1 cellular context compared by ENCODE assay signal in the genomic region with DNA sequence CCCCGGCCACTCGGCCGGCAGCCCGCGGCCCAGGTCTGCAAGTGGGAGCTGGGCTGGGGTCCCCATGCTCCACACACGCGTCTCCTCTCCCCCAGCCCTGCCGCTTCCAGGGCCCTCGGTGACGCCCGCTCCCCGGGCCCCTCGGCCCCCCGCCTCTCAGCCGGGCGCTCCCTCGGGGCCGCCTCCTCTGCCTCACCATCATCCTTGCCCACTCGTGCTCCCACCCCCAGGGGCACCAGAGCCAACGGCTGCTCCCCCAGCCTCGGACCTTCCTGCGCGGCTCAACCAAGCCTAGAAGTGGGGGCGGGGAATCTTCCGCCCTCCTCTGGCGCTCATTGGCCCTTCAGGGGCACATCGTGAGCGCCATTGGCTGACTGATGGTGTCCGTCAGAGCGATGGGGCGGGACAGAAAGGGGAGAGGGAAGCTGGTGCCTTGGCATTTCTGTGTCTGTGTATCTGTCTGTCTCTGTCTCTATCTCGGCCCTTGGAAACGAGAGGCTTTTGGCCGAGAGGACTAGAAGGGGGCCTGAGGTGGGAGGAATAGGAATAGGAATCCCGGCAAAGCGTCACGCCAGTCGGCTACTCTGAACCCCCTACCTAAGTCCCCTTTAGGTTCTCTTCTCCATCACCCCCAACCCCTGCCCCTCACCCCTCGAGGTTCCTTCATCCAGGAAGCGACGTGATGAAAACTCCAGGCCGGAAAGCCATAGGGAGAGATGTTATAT.
TF ChIP-seq lines count a peak whose summit lies in the region.

No MANE protein-coding gene starts in this region.

TF ChIP-seq in HepG2, 621 proteins besides CTCF, POLR2A, EP300 and RAD21 (continued from another document):
- TF ChIP-seq, protein P1, sequence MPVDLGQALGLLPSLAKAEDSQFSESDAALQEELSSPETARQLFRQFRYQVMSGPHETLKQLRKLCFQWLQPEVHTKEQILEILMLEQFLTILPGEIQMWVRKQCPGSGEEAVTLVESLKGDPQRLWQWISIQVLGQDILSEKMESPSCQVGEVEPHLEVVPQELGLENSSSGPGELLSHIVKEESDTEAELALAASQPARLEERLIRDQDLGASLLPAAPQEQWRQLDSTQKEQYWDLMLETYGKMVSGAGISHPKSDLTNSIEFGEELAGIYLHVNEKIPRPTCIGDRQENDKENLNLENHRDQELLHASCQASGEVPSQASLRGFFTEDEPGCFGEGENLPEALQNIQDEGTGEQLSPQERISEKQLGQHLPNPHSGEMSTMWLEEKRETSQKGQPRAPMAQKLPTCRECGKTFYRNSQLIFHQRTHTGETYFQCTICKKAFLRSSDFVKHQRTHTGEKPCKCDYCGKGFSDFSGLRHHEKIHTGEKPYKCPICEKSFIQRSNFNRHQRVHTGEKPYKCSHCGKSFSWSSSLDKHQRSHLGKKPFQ (CRISPR knock-in tag; IDR thresholded peaks at IDR 0.05; ENCODE audit: insufficient replicate concordance) = no peak
- no peak for TF ChIP-seq SIX4 (CRISPR knock-in tag; IDR thresholded peaks at IDR 0.05)
- TF ChIP-seq ZNF772 (CRISPR knock-in tag; IDR thresholded peaks at IDR 0.05) = peak; percentile 50; the same call in 1 of the 2 replicates
- no peak for TF ChIP-seq ZNF329 (CRISPR knock-in tag; IDR thresholded peaks at IDR 0.05; ENCODE audit: low read depth)
- TF ChIP-seq HOXA7 (CRISPR knock-in tag; IDR thresholded peaks at IDR 0.05) = no peak
- TF ChIP-seq GPBP1L1 (CRISPR knock-in tag; IDR thresholded peaks at IDR 0.05) = no peak
- no peak for TF ChIP-seq ZNF382 (CRISPR knock-in tag; IDR thresholded peaks at IDR 0.05; ENCODE audit: borderline replicate concordance)
- 0 out of 2 replicates have a peak, but pooled peaks have one; percentile 33 for TF ChIP-seq MIER2 (CRISPR knock-in tag; IDR thresholded peaks at IDR 0.05)
- TF ChIP-seq ARID5B (CRISPR knock-in tag; IDR thresholded peaks at IDR 0.05) = peak; percentile 64
- TF ChIP-seq ZNF207 (IDR thresholded peaks at IDR 0.05; ENCODE audit: borderline replicate concordance) = no peak
- TF ChIP-seq AKAP8 (CRISPR knock-in tag; IDR thresholded peaks at IDR 0.05) = no peak
- no peak for TF ChIP-seq RBM22 (optimal IDR thresholded peaks at IDR 0.05; ENCODE audit: low read length)
- no peak for TF ChIP-seq CENPX (CRISPR knock-in tag; IDR thresholded peaks at IDR 0.05)
- TF ChIP-seq HDAC2 (CRISPR knock-in tag; IDR thresholded peaks at IDR 0.05) = peak; percentile 71; the same call in 1 of the 2 replicates
- TF ChIP-seq ZNF547 (CRISPR knock-in tag; IDR thresholded peaks at IDR 0.05) = peak; percentile 78
- peak; percentile 45; the same call in 1 of the 2 replicates for TF ChIP-seq SIX1 (CRISPR knock-in tag; IDR thresholded peaks at IDR 0.05; ENCODE audit: borderline replicate concordance)
- no peak for TF ChIP-seq GTF3A (CRISPR knock-in tag; conservative IDR thresholded peaks at IDR 0.05)
- TF ChIP-seq, protein P2, sequence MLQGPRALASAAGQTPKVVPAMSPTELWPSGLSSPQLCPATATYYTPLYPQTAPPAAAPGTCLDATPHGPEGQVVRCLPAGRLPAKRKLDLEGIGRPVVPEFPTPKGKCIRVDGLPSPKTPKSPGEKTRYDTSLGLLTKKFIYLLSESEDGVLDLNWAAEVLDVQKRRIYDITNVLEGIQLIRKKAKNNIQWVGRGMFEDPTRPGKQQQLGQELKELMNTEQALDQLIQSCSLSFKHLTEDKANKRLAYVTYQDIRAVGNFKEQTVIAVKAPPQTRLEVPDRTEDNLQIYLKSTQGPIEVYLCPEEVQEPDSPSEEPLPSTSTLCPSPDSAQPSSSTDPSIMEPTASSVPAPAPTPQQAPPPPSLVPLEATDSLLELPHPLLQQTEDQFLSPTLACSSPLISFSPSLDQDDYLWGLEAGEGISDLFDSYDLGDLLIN (CRISPR knock-in tag; IDR thresholded peaks at IDR 0.05; ENCODE audit: borderline replicate concordance) = no peak
- no peak for TF ChIP-seq ZNF83 (CRISPR knock-in tag; IDR thresholded peaks at IDR 0.05; ENCODE audit: borderline replicate concordance)
- TF ChIP-seq SMARCE1 (IDR thresholded peaks at IDR 0.05; ENCODE audit: borderline replicate concordance) = no peak
- TF ChIP-seq ZNF513 (CRISPR knock-in tag; conservative IDR thresholded peaks at IDR 0.05) = no peak
- peak; percentile 49; the same call in 1 of the 2 replicates for TF ChIP-seq ZNF724P (CRISPR knock-in tag; IDR thresholded peaks at IDR 0.05; ENCODE audit: borderline replicate concordance)
- TF ChIP-seq PCBP1 (IDR thresholded peaks at IDR 0.05; ENCODE audit: borderline replicate concordance, low read depth, low read length) = peak; percentile 84; the same call in 1 of the 2 replicates
- TF ChIP-seq, protein P3, sequence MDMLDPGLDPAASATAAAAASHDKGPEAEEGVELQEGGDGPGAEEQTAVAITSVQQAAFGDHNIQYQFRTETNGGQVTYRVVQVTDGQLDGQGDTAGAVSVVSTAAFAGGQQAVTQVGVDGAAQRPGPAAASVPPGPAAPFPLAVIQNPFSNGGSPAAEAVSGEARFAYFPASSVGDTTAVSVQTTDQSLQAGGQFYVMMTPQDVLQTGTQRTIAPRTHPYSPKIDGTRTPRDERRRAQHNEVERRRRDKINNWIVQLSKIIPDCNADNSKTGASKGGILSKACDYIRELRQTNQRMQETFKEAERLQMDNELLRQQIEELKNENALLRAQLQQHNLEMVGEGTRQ (IDR thresholded peaks at IDR 0.05; ENCODE audit: low read depth, low read length) = no peak
- TF ChIP-seq, protein P3 (CRISPR knock-in tag; IDR thresholded peaks at IDR 0.05; ENCODE audit: borderline replicate concordance) = no peak
